In genomic region chr7:48250441-48250951, GRCh38 we compare ENCODE assay signal across 15 cellular contexts.
DNase-seq lines count a peak whose midpoint lies in the region; ATAC-seq and TF ChIP-seq lines count a peak whose summit lies in the region.
"Had no signal": no experiment of that assay in that cellular context is flagged by ENCODE, and none has a peak within 500 bp of the region (broad histone marks: within the 10 kb centered on the region; RNA-seq: fewer than 3 reads in every experiment).

No MANE protein-coding gene starts in this region.

- H3K4me1 ChIP-seq in right cardiac atrium (ENCODE audit: control insufficient read depth, insufficient read depth, low read length): no peaks in the 10 kb centered on the region

- in situ Hi-C loops in astrocyte of the cerebellum (cut with HindIII; ENCODE audit: low sequenced_read_pairs): no loop called here

- ATAC-seq in right cardiac atrium (peak; percentile 23 to 36), GM18519 (IDR thresholded peaks at IDR 0.05; ENCODE audit: low FRiP score, unreplicated experiment) (no peak), HG02981 (IDR thresholded peaks at IDR 0.05; ENCODE audit: unreplicated experiment) (no peak)
- ATAC-seq: activated naive CD4-positive, alpha-beta T cell treated with anti-CD3 and anti-CD28 coated beads, Interleukin-2, amount 50 U/mL, for 72 hours had no signal

- no peak overlapping the region for H3K27ac ChIP-seq in right cardiac atrium (ENCODE audit: low read length)

- H3K27me3 ChIP-seq in right cardiac atrium (ENCODE audit: control insufficient read depth, insufficient read depth): no peaks in the 10 kb centered on the region

- no peaks in the 10 kb centered on the region for H3K9me3 ChIP-seq in right cardiac atrium (ENCODE audit: control insufficient read depth, low read length)

- TF ChIP-seq CTCF in AG10803 (conservative IDR thresholded peaks at IDR 0.05; ENCODE audit: low read length) (no peak), astrocyte of the cerebellum (IDR thresholded peaks at IDR 0.05; ENCODE audit: low read depth, low read length, missing control alignments) (no peak)

- no peak overlapping the region for H3K4me3 ChIP-seq in AG10803 (ENCODE audit: low read length)
- H3K4me3 ChIP-seq in astrocyte of the cerebellum (ENCODE audit: low read depth, low read length): no peak overlapping the region
- no peak overlapping the region for H3K4me3 ChIP-seq in right cardiac atrium (ENCODE audit: low read length)

- intact Hi-C loops in right cardiac atrium (cut with DNase I): no loop called here

- DNase-seq in AG10803 (ENCODE audit: low read depth) (peak; percentile 6), HS-5 (ENCODE audit: low read depth) (peak; percentile 69), astrocyte of the cerebellum (ENCODE audit: low read depth) (peak; percentile 27), right cardiac atrium (no peak), activated T-cell treated with anti-CD3 and anti-CD28 coated beads for 4 hours (no peak)
- no peak for DNase-seq in stimulated activated CD4-positive, alpha-beta T cell treated with anti-CD3 and anti-CD28 coated beads, Interleukin-4, amount 100 ng/mL, for 1 hour
- DNase-seq: activated CD4-positive, alpha-beta T cell treated with anti-CD3 and anti-CD28 coated beads for 4 hours; Kasumi-1; NCI-H1930; NCI-H69; RPMI8226; small intestine had no signal

- 44% methylated on average over 2 of the region's 2 CpGs for WGBS in right cardiac atrium

Comparison
In these comparisons a context has a peak if more than half of its experiments do, and no peak if none do; other contexts are left out.
1. DNase-seq: peak in AG10803 (single experiment), HS-5 (single experiment) and astrocyte of the cerebellum (single experiment); none in right cardiac atrium (0 of 3), stimulated activated CD4-positive, alpha-beta T cell treated with anti-CD3 and anti-CD28 coated beads, Interleukin-4, amount 100 ng/mL, for 1 hour (single experiment) and activated T-cell treated with anti-CD3 and anti-CD28 coated beads for 4 hours (single experiment).
2. ATAC-seq: peak in right cardiac atrium (2 of 2); none in GM18519 (single experiment) and HG02981 (single experiment).